Comparison of ENCODE assay signal across 20 cellular contexts in the genomic region with DNA sequence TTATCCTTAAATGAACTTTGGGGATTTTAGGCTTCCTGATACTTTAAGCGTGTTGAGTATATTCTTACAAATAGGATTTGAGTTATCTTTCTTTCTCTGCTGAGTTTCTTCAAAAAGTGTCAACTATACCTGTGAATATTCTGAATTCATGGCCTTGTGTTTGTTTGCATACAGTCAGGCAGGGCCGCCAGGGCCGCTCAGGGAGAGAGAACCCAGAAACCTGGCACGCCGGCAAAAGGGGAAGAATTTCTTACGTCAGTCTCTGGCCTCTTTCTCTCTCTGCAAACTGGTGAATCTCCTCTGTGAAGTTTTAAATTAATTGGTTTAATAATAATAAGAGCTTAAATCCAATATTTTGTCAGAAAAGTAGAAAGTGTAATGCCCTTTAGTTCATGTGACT.
"Had no signal": no experiment of that assay in that cellular context is flagged by ENCODE, and none has a peak within 500 bp of the region (broad histone marks: within the 10 kb centered on the region; RNA-seq: fewer than 3 reads in every experiment).

No MANE protein-coding gene starts in this region.

- H3K9me3 Mint-ChIP-seq: activated B cell treated with CpG ODN at 0.5 μM for 24 hours; activated CD8-positive, alpha-beta T cell treated with anti-CD3 and anti-CD28 coated beads for 36 hours; activated naive CD4-positive, alpha-beta T cell treated with anti-CD3 and anti-CD28 coated beads, Interleukin-2, amount 50 U/mL, for 24 hours; activated T-cell treated with anti-CD3 and anti-CD28 coated beads, Interleukin-2, amount 50 U/mL, for 4 hours; natural killer cell; stimulated activated effector memory CD8-positive, alpha-beta T cell treated with anti-CD3 and anti-CD28 coated beads, Interleukin-12 subunit alpha, Interleukin-12 subunit beta, amount 100 ng/mL, for 72 hours had no signal

- ATAC-seq: activated CD8-positive, alpha-beta T cell treated with anti-CD3 and anti-CD28 coated beads for 36 hours; activated T-cell treated with anti-CD3 and anti-CD28 coated beads, Interleukin-2, amount 50 U/mL, for 4 hours; esophagus mucosa; mucosa of descending colon; natural killer cell; stimulated activated effector memory CD8-positive, alpha-beta T cell treated with anti-CD3 and anti-CD28 coated beads, Interleukin-12 subunit alpha, Interleukin-12 subunit beta, amount 100 ng/mL, for 72 hours had no signal

- H3K36me3 Mint-ChIP-seq: activated naive CD4-positive, alpha-beta T cell treated with anti-CD3 and anti-CD28 coated beads, Interleukin-2, amount 50 U/mL, for 24 hours; natural killer cell; stimulated activated effector memory CD8-positive, alpha-beta T cell treated with anti-CD3 and anti-CD28 coated beads, Interleukin-12 subunit alpha, Interleukin-12 subunit beta, amount 100 ng/mL, for 72 hours had no signal

- H3K4me1 Mint-ChIP-seq: activated B cell treated with CpG ODN at 0.5 μM for 24 hours; activated naive CD4-positive, alpha-beta T cell treated with anti-CD3 and anti-CD28 coated beads, Interleukin-2, amount 50 U/mL, for 24 hours; stimulated activated effector memory CD8-positive, alpha-beta T cell treated with anti-CD3 and anti-CD28 coated beads, Interleukin-12 subunit alpha, Interleukin-12 subunit beta, amount 100 ng/mL, for 72 hours had no signal

- H3K36me3 ChIP-seq: adrenal gland, colonic mucosa, neutrophil, thyroid gland, uterus had no signal

- FAIRE-seq: TTC549 had no signal

- H3K27ac Mint-ChIP-seq: activated B cell treated with CpG ODN at 0.5 μM for 24 hours; activated CD8-positive, alpha-beta T cell treated with anti-CD3 and anti-CD28 coated beads for 36 hours; activated naive CD4-positive, alpha-beta T cell treated with anti-CD3 and anti-CD28 coated beads, Interleukin-2, amount 50 U/mL, for 24 hours; natural killer cell; stimulated activated effector memory CD8-positive, alpha-beta T cell treated with anti-CD3 and anti-CD28 coated beads, Interleukin-12 subunit alpha, Interleukin-12 subunit beta, amount 100 ng/mL, for 72 hours had no signal

- H3K4me3 ChIP-seq: adrenal gland, colonic mucosa, lung, mucosa of descending colon, thyroid gland, uterus had no signal

- H3K27ac ChIP-seq: adrenal gland, colonic mucosa, neutrophil, thyroid gland, uterus had no signal

- H3K4me1 ChIP-seq: adrenal gland, colonic mucosa, thyroid gland, uterus had no signal

- DNase-seq: activated B cell treated with CpG ODN at 0.5 μM for 24 hours; activated CD4-positive, alpha-beta T cell treated with anti-CD3 and anti-CD28 coated beads for 48 hours; activated CD8-positive, alpha-beta T cell treated with anti-CD3 and anti-CD28 coated beads for 36 hours; activated effector memory CD4-positive, alpha-beta T cell treated with Interleukin-2 at 50 U/mL for 16 hours; activated T-cell treated with anti-CD3 and anti-CD28 coated beads, Interleukin-2, amount 50 U/mL, for 4 hours; adrenal gland; central memory CD4-positive, alpha-beta T cell; colonic mucosa; hippocampal formation; mucosa of descending colon; natural killer cell; stimulated activated CD4-positive, alpha-beta T cell treated with anti-CD3 and anti-CD28 coated beads, Interleukin-1b, Interleukin-23, amount 100 ng/mL, for 48 hours; thyroid gland; uterus had no signal

- H3K27me3 ChIP-seq: adrenal gland, colonic mucosa, thyroid gland, uterus had no signal

- H3K4me3 Mint-ChIP-seq: activated B cell treated with CpG ODN at 0.5 μM for 24 hours; activated CD8-positive, alpha-beta T cell treated with anti-CD3 and anti-CD28 coated beads for 36 hours; activated naive CD4-positive, alpha-beta T cell treated with anti-CD3 and anti-CD28 coated beads, Interleukin-2, amount 50 U/mL, for 24 hours; activated T-cell treated with anti-CD3 and anti-CD28 coated beads, Interleukin-2, amount 50 U/mL, for 4 hours; natural killer cell; stimulated activated effector memory CD8-positive, alpha-beta T cell treated with anti-CD3 and anti-CD28 coated beads, Interleukin-12 subunit alpha, Interleukin-12 subunit beta, amount 100 ng/mL, for 72 hours had no signal

- H3K9me3 ChIP-seq: adrenal gland, colonic mucosa, mucosa of descending colon, neutrophil, thyroid gland, uterus had no signal
